ENCODE assay signal across 7 cellular contexts in genomic region chr20:3727333-3728035, GRCh38. TPM values are rescaled to one million over a fixed set of nuclear protein-coding genes. Genes with fewer than 3 reads are reported as not detected.
DNase-seq lines count a peak whose midpoint lies in the region; ATAC-seq and TF ChIP-seq lines count a peak whose summit lies in the region.
"Had no signal": no experiment of that assay in that cellular context is flagged by ENCODE, and none has a peak within 500 bp of the region (broad histone marks: within the 10 kb centered on the region; RNA-seq: fewer than 3 reads in every experiment).

No MANE protein-coding gene starts in this region.

- ATAC-seq in foreskin keratinocyte (peak; percentile 41), GM18502 (IDR thresholded peaks at IDR 0.05; ENCODE audit: poor library complexity, unreplicated experiment) (no peak)
- ATAC-seq in activated CD8-positive, alpha-beta T cell treated with anti-CD3 and anti-CD28 coated beads, Interleukin-2, amount 10 ng/mL, durations not matched to agents 7 days and 5 days: no peak

- no peaks in the 10 kb centered on the region for H3K4me1 Mint-ChIP-seq in activated naive CD4-positive, alpha-beta T cell treated with anti-CD3 and anti-CD28 coated beads for 36 hours (ENCODE audit: low read depth)
- peaks cover 4% of the 10 kb centered on the region for H3K4me1 Mint-ChIP-seq in activated CD8-positive, alpha-beta T cell treated with anti-CD3 and anti-CD28 coated beads, Interleukin-2, amount 10 ng/mL, durations not matched to agents 7 days and 5 days (ENCODE audit: low read depth)

- CTCF ChIA-PET in activated naive CD4-positive, alpha-beta T cell treated with anti-CD3 and anti-CD28 coated beads for 36 hours (lab: Charles Lee): interaction anchor here (1.5 kb wide), 1 partner anchor 17 kb away, joined by 3 read pairs; no protein-coding TSS in a partner anchor
- CTCF ChIA-PET in activated CD8-positive, alpha-beta T cell treated with anti-CD3 and anti-CD28 coated beads, Interleukin-2, amount 10 ng/mL, durations not matched to agents 7 days and 5 days (lab: Charles Lee): no interaction called here

- no peak overlapping the region for H3K27ac Mint-ChIP-seq in activated naive CD4-positive, alpha-beta T cell treated with anti-CD3 and anti-CD28 coated beads for 36 hours
- no peak overlapping the region for H3K27ac Mint-ChIP-seq in activated CD8-positive, alpha-beta T cell treated with anti-CD3 and anti-CD28 coated beads, Interleukin-2, amount 10 ng/mL, durations not matched to agents 7 days and 5 days

- intact Hi-C loops in activated naive CD4-positive, alpha-beta T cell treated with anti-CD3 and anti-CD28 coated beads for 36 hours (cut with micrococcal nuclease): no loop called here

- peaks cover 17% of the 10 kb centered on the region for H3K27me3 ChIP-seq in foreskin keratinocyte

- H3K27me3 Mint-ChIP-seq in activated naive CD4-positive, alpha-beta T cell treated with anti-CD3 and anti-CD28 coated beads for 36 hours (ENCODE audit: low read depth): peaks cover 32% of the 10 kb centered on the region
- peaks cover 32% of the 10 kb centered on the region for H3K27me3 Mint-ChIP-seq in activated CD8-positive, alpha-beta T cell treated with anti-CD3 and anti-CD28 coated beads, Interleukin-2, amount 10 ng/mL, durations not matched to agents 7 days and 5 days (ENCODE audit: low read depth)

- peaks cover 14% of the 10 kb centered on the region for H3K4me1 ChIP-seq in foreskin keratinocyte

- no peak overlapping the region for H3K27ac ChIP-seq in foreskin keratinocyte

- no peaks in the 10 kb centered on the region for H3K36me3 Mint-ChIP-seq in activated naive CD4-positive, alpha-beta T cell treated with anti-CD3 and anti-CD28 coated beads for 36 hours (ENCODE audit: low read depth)
- H3K36me3 Mint-ChIP-seq in activated CD8-positive, alpha-beta T cell treated with anti-CD3 and anti-CD28 coated beads, Interleukin-2, amount 10 ng/mL, durations not matched to agents 7 days and 5 days (ENCODE audit: low read depth): no peaks in the 10 kb centered on the region

- POLR2A ChIA-PET in activated CD8-positive, alpha-beta T cell treated with anti-CD3 and anti-CD28 coated beads, Interleukin-2, amount 10 ng/mL, durations not matched to agents 7 days and 5 days (lab: Charles Lee): interaction anchor here (1.2 kb wide), 1 partner anchor 11 kb away, joined by 3 read pairs; no protein-coding TSS in a partner anchor

- DNase-seq in M059J (ENCODE audit: low read depth): peak; percentile 54
- peak in 1 of 2 donors; percentile 32 for DNase-seq in foreskin keratinocyte
- peak; percentile 29 for DNase-seq in superior temporal gyrus (ENCODE audit: extremely low spot score)
- DNase-seq in activated naive CD4-positive, alpha-beta T cell treated with anti-CD3 and anti-CD28 coated beads for 36 hours: no peak
- DNase-seq in activated CD8-positive, alpha-beta T cell treated with anti-CD3 and anti-CD28 coated beads, Interleukin-2, amount 10 ng/mL, durations not matched to agents 7 days and 5 days: no peak
- DNase-seq: activated naive CD4-positive, alpha-beta T cell treated with Interleukin-2 at 50 U/mL for 16 hours had no signal

- TF ChIP-seq CTCF in foreskin keratinocyte (conservative IDR thresholded peaks at IDR 0.05): peak; percentile 18

- H3K4me3 Mint-ChIP-seq in activated naive CD4-positive, alpha-beta T cell treated with anti-CD3 and anti-CD28 coated beads for 36 hours: no peak overlapping the region
- no peak overlapping the region for H3K4me3 Mint-ChIP-seq in activated CD8-positive, alpha-beta T cell treated with anti-CD3 and anti-CD28 coated beads, Interleukin-2, amount 10 ng/mL, durations not matched to agents 7 days and 5 days

- H3K9me3 Mint-ChIP-seq in activated naive CD4-positive, alpha-beta T cell treated with anti-CD3 and anti-CD28 coated beads for 36 hours: no peaks in the 10 kb centered on the region
- H3K9me3 Mint-ChIP-seq in activated CD8-positive, alpha-beta T cell treated with anti-CD3 and anti-CD28 coated beads, Interleukin-2, amount 10 ng/mL, durations not matched to agents 7 days and 5 days (ENCODE audit: insufficient read depth): no peaks in the 10 kb centered on the region

RNA-seq across cellular contexts. Expression of gene HSPA12B, which starts 5.0 kb away (rescaled TPM):
- 0.05 TPM in 1 of 2 replicates, not detected in the other for total RNA-seq in M059J (2014; rRNA removed; shearing (Covaris generic))
- total RNA-seq in foreskin keratinocyte: 0.04 and 0.10 TPM in 2 replicates
- 0.02 TPM in 2 replicates for polyA plus RNA-seq in foreskin keratinocyte
- total RNA-seq in activated naive CD4-positive, alpha-beta T cell treated with anti-CD3 and anti-CD28 coated beads for 36 hours: not detected
- total RNA-seq in activated CD8-positive, alpha-beta T cell treated with anti-CD3 and anti-CD28 coated beads, Interleukin-2, amount 10 ng/mL, durations not matched to agents 7 days and 5 days: not detected

RNA-seq across cellular contexts. Expression of gene SIGLEC1, which starts 15.1 kb away (rescaled TPM):
- total RNA-seq in M059J (2014; rRNA removed; shearing (Covaris generic)): not detected in 2 replicates
- total RNA-seq in foreskin keratinocyte: not detected in 2 replicates
- polyA plus RNA-seq in foreskin keratinocyte: not detected in 2 replicates
- total RNA-seq in activated naive CD4-positive, alpha-beta T cell treated with anti-CD3 and anti-CD28 coated beads for 36 hours: under 1 TPM in 1 of 2 experiments, not detected in 1; 0.02 TPM
- total RNA-seq in activated CD8-positive, alpha-beta T cell treated with anti-CD3 and anti-CD28 coated beads, Interleukin-2, amount 10 ng/mL, durations not matched to agents 7 days and 5 days: not detected

RNA-seq across cellular contexts. Expression of gene ADISSP, which starts 40.1 kb away (rescaled TPM):
- 26.8 and 39.1 TPM in 2 replicates for total RNA-seq in M059J (2014; rRNA removed; shearing (Covaris generic))
- 77.4 and 81.3 TPM in 2 replicates for total RNA-seq in foreskin keratinocyte
- polyA plus RNA-seq in foreskin keratinocyte: 93.0 and 100 TPM in 2 replicates
- 10 to 100 TPM; 47.9 to 50.4 TPM for total RNA-seq in activated naive CD4-positive, alpha-beta T cell treated with anti-CD3 and anti-CD28 coated beads for 36 hours
- 10 to 100 TPM; 37.4 to 38.5 TPM for total RNA-seq in activated CD8-positive, alpha-beta T cell treated with anti-CD3 and anti-CD28 coated beads, Interleukin-2, amount 10 ng/mL, durations not matched to agents 7 days and 5 days

RNA-seq across cellular contexts. Expression of gene ADAM33, which starts 45.7 kb away (rescaled TPM):
- 0.15 and 0.25 TPM in 2 replicates for total RNA-seq in M059J (2014; rRNA removed; shearing (Covaris generic))
- not detected in 2 replicates for total RNA-seq in foreskin keratinocyte
- polyA plus RNA-seq in foreskin keratinocyte: not detected in 2 replicates
- not detected for total RNA-seq in activated naive CD4-positive, alpha-beta T cell treated with anti-CD3 and anti-CD28 coated beads for 36 hours
- not detected for total RNA-seq in activated CD8-positive, alpha-beta T cell treated with anti-CD3 and anti-CD28 coated beads, Interleukin-2, amount 10 ng/mL, durations not matched to agents 7 days and 5 days

RNA-seq across cellular contexts. Expression of gene SPEF1, which starts 53.8 kb away (rescaled TPM):
- 0.27 and 0.34 TPM in 2 replicates for total RNA-seq in M059J (2014; rRNA removed; shearing (Covaris generic))
- 0.14 and 0.17 TPM in 2 replicates for total RNA-seq in foreskin keratinocyte
- 0.14 and 0.16 TPM in 2 replicates for polyA plus RNA-seq in foreskin keratinocyte
- not detected for total RNA-seq in activated naive CD4-positive, alpha-beta T cell treated with anti-CD3 and anti-CD28 coated beads for 36 hours
- under 1 TPM; 0.16 TPM for total RNA-seq in activated CD8-positive, alpha-beta T cell treated with anti-CD3 and anti-CD28 coated beads, Interleukin-2, amount 10 ng/mL, durations not matched to agents 7 days and 5 days

Comparison
In these comparisons a context has a peak if more than half of its experiments do, and no peak if none do; other contexts are left out.
1. DNase-seq: peak in M059J (single experiment) and superior temporal gyrus (single experiment); none in activated naive CD4-positive, alpha-beta T cell treated with anti-CD3 and anti-CD28 coated beads for 36 hours (single experiment) and activated CD8-positive, alpha-beta T cell treated with anti-CD3 and anti-CD28 coated beads, Interleukin-2, amount 10 ng/mL, durations not matched to agents 7 days and 5 days (single experiment).